ENCODE assay signal across 37 cellular contexts in the genomic region with DNA sequence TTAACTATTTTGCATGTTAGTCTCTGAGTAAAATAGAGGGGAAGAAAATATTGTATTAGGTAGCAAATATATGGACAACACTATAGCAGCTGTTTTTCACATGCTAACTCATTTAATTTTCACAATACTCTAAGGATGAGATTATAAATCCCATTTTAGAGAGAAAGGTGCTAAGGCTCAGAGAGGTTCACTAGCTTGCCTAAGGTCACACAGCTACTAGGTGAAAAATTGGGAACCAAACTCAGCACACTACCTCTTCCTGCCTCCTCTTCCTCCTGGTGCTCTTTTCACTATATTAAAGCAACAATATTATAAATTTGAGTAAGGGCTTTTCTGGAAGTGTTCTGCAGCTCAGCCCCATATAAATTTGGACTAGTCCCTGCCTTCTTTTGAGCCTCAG. TPM values are rescaled to one million over a fixed set of nuclear protein-coding genes. Genes with fewer than 3 reads are reported as not detected.
"Had no signal": no experiment of that assay in that cellular context is flagged by ENCODE, and none has a peak within 500 bp of the region (broad histone marks: within the 10 kb centered on the region; RNA-seq: fewer than 3 reads in every experiment).

No MANE protein-coding gene starts in this region.

- ATAC-seq: activated CD8-positive, alpha-beta T cell treated with anti-CD3 and anti-CD28 coated beads for 36 hours; activated naive CD8-positive, alpha-beta T cell treated with anti-CD3 and anti-CD28 coated beads, Interleukin-2, amount 50 U/mL, for 24 hours had no signal

- H3K9me3 ChIP-seq: ascending aorta had no signal

- DNase-seq: activated B cell treated with CpG ODN at 0.5 μM for 24 hours; activated CD4-positive, alpha-beta memory T cell treated with anti-CD3 and anti-CD28 coated beads for 36 hours; activated CD4-positive, alpha-beta T cell treated with anti-CD3 and anti-CD28 coated beads for 4 hours; activated CD4-positive, alpha-beta T cell treated with anti-CD3 and anti-CD28 coated beads, Interleukin-2, amount 10 ng/mL, durations not matched to agents 24 days and 14 days; activated CD4-positive, alpha-beta T cell treated with anti-CD3 and anti-CD28 coated beads, Interleukin-2, amount 50 U/mL, for 1 hour; activated CD4-positive, alpha-beta T cell treated with anti-CD3 and anti-CD28 coated beads, Interleukin-2, amount 50 U/mL, for 4 hours; activated CD4-positive, CD25-positive, alpha-beta regulatory T cell treated with anti-CD3 and anti-CD28 coated beads, Interleukin-2, amount 50 U/mL, for 72 hours; activated CD8-positive, alpha-beta memory T cell treated with anti-CD3 and anti-CD28 coated beads, Interleukin-2, amount 50 U/mL, for 4 hours; activated CD8-positive, alpha-beta T cell treated with anti-CD3 and anti-CD28 coated beads for 36 hours; activated effector memory CD4-positive, alpha-beta T cell treated with Interleukin-2 at 50 U/mL for 16 hours; activated gamma-delta T cell; activated naive CD4-positive, alpha-beta T cell treated with anti-CD3 and anti-CD28 coated beads, Interleukin-2, amount 10 ng/mL, durations not matched to agents 7 days and 5 days; activated naive CD4-positive, alpha-beta T cell treated with Interleukin-2 at 50 U/mL for 16 hours; activated naive CD8-positive, alpha-beta T cell treated with anti-CD3 and anti-CD28 coated beads, Interleukin-2, amount 10 ng/mL, durations not matched to agents 7 days and 5 days; activated naive CD8-positive, alpha-beta T cell treated with anti-CD3 and anti-CD28 coated beads, Interleukin-2, amount 50 U/mL, for 24 hours; activated T-cell treated with anti-CD3 and anti-CD28 coated beads for 4 hours; activated T-cell treated with anti-CD3 and anti-CD28 coated beads, Interleukin-2, amount 50 U/mL, for 1 hour; activated T-cell treated with anti-CD3 and anti-CD28 coated beads, Interleukin-2, amount 50 U/mL, for 4 hours; amygdala; caudate nucleus; cerebellar nuclear complex; SW 1271; T-helper 1 cell; T-helper 2 cell; T-helper 9 cell had no signal

- H3K36me3 ChIP-seq: ascending aorta had no signal

- H3K27ac Mint-ChIP-seq: activated B cell treated with CpG ODN at 0.5 μM for 24 hours; activated CD4-positive, alpha-beta memory T cell treated with anti-CD3 and anti-CD28 coated beads for 36 hours; activated CD4-positive, alpha-beta T cell treated with anti-CD3 and anti-CD28 coated beads, Interleukin-2, amount 10 ng/mL, durations not matched to agents 24 days and 14 days; activated CD8-positive, alpha-beta T cell treated with anti-CD3 and anti-CD28 coated beads for 36 hours; activated naive CD4-positive, alpha-beta T cell treated with anti-CD3 and anti-CD28 coated beads, Interleukin-2, amount 10 ng/mL, durations not matched to agents 7 days and 5 days; activated naive CD4-positive, alpha-beta T cell treated with anti-CD3 and anti-CD28 coated beads, Interleukin-2, amount 50 U/mL, for 24 hours; activated naive CD8-positive, alpha-beta T cell; activated naive CD8-positive, alpha-beta T cell treated with anti-CD3 and anti-CD28 coated beads, Interleukin-2, amount 10 ng/mL, durations not matched to agents 7 days and 5 days; activated naive CD8-positive, alpha-beta T cell treated with anti-CD3 and anti-CD28 coated beads, Interleukin-2, amount 50 U/mL, for 24 hours; activated T-helper 2 cell treated with anti-CD3 and anti-CD28 coated beads, Interferon-gamma antibody, Interleukin-2, Interleukin-4, amounts not matched to agents 10 μg/mL and 5 μg/mL and 100 μg/mL, durations not matched to agents 14 hours and 24 hours and 36 hours; T-helper 1 cell treated with Interleukin-12 subunit alpha and Interleukin-12 subunit beta and Interleukin-4 antibody, amounts not matched to agents 30 μg/mL and 1 μg/mL, for 36 hours; T-helper 2 cell treated with Interferon-gamma antibody and Interleukin-4, amounts not matched to agents 5 μg/mL and 100 μg/mL, for 36 hours had no signal

- H3K4me1 Mint-ChIP-seq: activated B cell treated with CpG ODN at 0.5 μM for 24 hours; activated naive CD4-positive, alpha-beta T cell treated with anti-CD3 and anti-CD28 coated beads, Interleukin-2, amount 10 ng/mL, durations not matched to agents 7 days and 5 days; activated naive CD4-positive, alpha-beta T cell treated with anti-CD3 and anti-CD28 coated beads, Interleukin-2, amount 50 U/mL, for 24 hours; activated naive CD8-positive, alpha-beta T cell treated with anti-CD3 and anti-CD28 coated beads, Interleukin-2, amount 50 U/mL, for 24 hours; central memory CD8-positive, alpha-beta T cell had no signal

- H3K36me3 Mint-ChIP-seq: activated CD4-positive, alpha-beta memory T cell treated with anti-CD3 and anti-CD28 coated beads for 36 hours; activated naive CD4-positive, alpha-beta T cell treated with anti-CD3 and anti-CD28 coated beads, Interleukin-2, amount 10 ng/mL, durations not matched to agents 7 days and 5 days; activated naive CD4-positive, alpha-beta T cell treated with anti-CD3 and anti-CD28 coated beads, Interleukin-2, amount 50 U/mL, for 24 hours; activated naive CD8-positive, alpha-beta T cell treated with anti-CD3 and anti-CD28 coated beads, Interleukin-2, amount 10 ng/mL, durations not matched to agents 7 days and 5 days; brain had no signal

- H3K27ac ChIP-seq: ascending aorta, VCaP had no signal

- H3K9me3 Mint-ChIP-seq: activated B cell treated with CpG ODN at 0.5 μM for 24 hours; activated CD4-positive, alpha-beta memory T cell treated with anti-CD3 and anti-CD28 coated beads for 36 hours; activated CD8-positive, alpha-beta T cell treated with anti-CD3 and anti-CD28 coated beads for 36 hours; activated naive CD4-positive, alpha-beta T cell treated with anti-CD3 and anti-CD28 coated beads, Interleukin-2, amount 10 ng/mL, durations not matched to agents 7 days and 5 days; activated naive CD4-positive, alpha-beta T cell treated with anti-CD3 and anti-CD28 coated beads, Interleukin-2, amount 50 U/mL, for 24 hours; activated naive CD8-positive, alpha-beta T cell treated with anti-CD3 and anti-CD28 coated beads, Interleukin-2, amount 10 ng/mL, durations not matched to agents 7 days and 5 days; activated naive CD8-positive, alpha-beta T cell treated with anti-CD3 and anti-CD28 coated beads, Interleukin-2, amount 50 U/mL, for 24 hours; activated T-cell treated with anti-CD3 and anti-CD28 coated beads, Interleukin-2, amount 50 U/mL, for 4 hours; activated T-helper 2 cell treated with anti-CD3 and anti-CD28 coated beads, Interferon-gamma antibody, Interleukin-2, Interleukin-4, amounts not matched to agents 10 μg/mL and 5 μg/mL and 100 μg/mL, durations not matched to agents 14 hours and 24 hours and 36 hours; brain; central memory CD8-positive, alpha-beta T cell; T-helper 1 cell treated with Interleukin-12 subunit alpha and Interleukin-12 subunit beta and Interleukin-4 antibody, amounts not matched to agents 30 μg/mL and 1 μg/mL, for 36 hours; T-helper 2 cell treated with Interferon-gamma antibody and Interleukin-4, amounts not matched to agents 5 μg/mL and 100 μg/mL, for 36 hours had no signal

- H3K4me3 Mint-ChIP-seq: activated B cell treated with CpG ODN at 0.5 μM for 24 hours; activated CD4-positive, alpha-beta memory T cell treated with anti-CD3 and anti-CD28 coated beads for 36 hours; activated CD4-positive, alpha-beta T cell treated with anti-CD3 and anti-CD28 coated beads, Interleukin-2, amount 10 ng/mL, durations not matched to agents 24 days and 14 days; activated CD8-positive, alpha-beta T cell treated with anti-CD3 and anti-CD28 coated beads for 36 hours; activated naive CD4-positive, alpha-beta T cell treated with anti-CD3 and anti-CD28 coated beads, Interleukin-2, amount 10 ng/mL, durations not matched to agents 7 days and 5 days; activated naive CD4-positive, alpha-beta T cell treated with anti-CD3 and anti-CD28 coated beads, Interleukin-2, amount 50 U/mL, for 24 hours; activated naive CD8-positive, alpha-beta T cell; activated naive CD8-positive, alpha-beta T cell treated with anti-CD3 and anti-CD28 coated beads, Interleukin-2, amount 10 ng/mL, durations not matched to agents 7 days and 5 days; activated naive CD8-positive, alpha-beta T cell treated with anti-CD3 and anti-CD28 coated beads, Interleukin-2, amount 50 U/mL, for 24 hours; activated T-cell treated with anti-CD3 and anti-CD28 coated beads, Interleukin-2, amount 50 U/mL, for 4 hours; central memory CD8-positive, alpha-beta T cell; T-helper 1 cell treated with Interleukin-12 subunit alpha and Interleukin-12 subunit beta and Interleukin-4 antibody, amounts not matched to agents 30 μg/mL and 1 μg/mL, for 36 hours; T-helper 2 cell treated with Interferon-gamma antibody and Interleukin-4, amounts not matched to agents 5 μg/mL and 100 μg/mL, for 36 hours had no signal

- H3K4me3 ChIP-seq: ascending aorta had no signal

RNA-seq across cellular contexts. Expression of a gene that starts 2.3 kb away (rescaled TPM):
- total RNA-seq: activated B cell treated with CpG ODN at 0.5 μM for 24 hours; activated CD4-positive, alpha-beta T cell treated with anti-CD3 and anti-CD28 coated beads, Interleukin-2, amount 10 ng/mL, durations not matched to agents 24 days and 14 days; activated CD8-positive, alpha-beta memory T cell treated with anti-CD3 and anti-CD28 coated beads for 36 hours; activated CD8-positive, alpha-beta T cell treated with anti-CD3 and anti-CD28 coated beads for 36 hours; activated naive CD8-positive, alpha-beta T cell treated with anti-CD3 and anti-CD28 coated beads, Interleukin-2, amount 10 ng/mL, durations not matched to agents 7 days and 5 days; activated T-cell treated with anti-CD3 and anti-CD28 coated beads, Interleukin-2, amount 50 U/mL, for 4 hours; activated T-helper 2 cell treated with anti-CD3 and anti-CD28 coated beads, Interferon-gamma antibody, Interleukin-2, Interleukin-4, amounts not matched to agents 10 μg/mL and 5 μg/mL and 100 μg/mL, durations not matched to agents 14 hours and 24 hours and 36 hours; ascending aorta; bronchial epithelial cell; chondrocyte had no signal
